ENCODE assay signal across 8 cellular contexts in genomic region chr1:26111530-26112406, GRCh38. TPM values are rescaled to one million over a fixed set of nuclear protein-coding genes. Genes with fewer than 3 reads are reported as not detected.
DNase-seq lines count a peak whose midpoint lies in the region; ATAC-seq and TF ChIP-seq lines count a peak whose summit lies in the region.

TSS of gene PDIK1L (plus strand) at chr1:26111824. CDS start at chr1:26114309, 2,485 bp downstream.

- H3K36me3 ChIP-seq in liver (ENCODE audit: control insufficient read depth in 4 of 4, insufficient read depth in 3 of 4, low read depth in 1 of 4, low read length in 3 of 4), result peaks cover 0 to 2% (median 0%) of the 10 kb centered on the region in 4 donors

- H3K9ac ChIP-seq in liver (ENCODE audit: low read depth in 1 of 2, low read length in 2 of 2), result peak within 1 kb of the TSS; percentile 87 to 95

- DNase-seq in C1 segment of cervical spinal cord (lab: John Stamatoyannopoulos, UW), result peak; percentile 56 to 96 (median 88)
- peak; percentile 87 for DNase-seq in NCI-H748 treated with DMSO at 0.1 percent for 48 hours (lab: John Stamatoyannopoulos, UW)
- DNase-seq in activated CD4-positive, alpha-beta T cell treated with anti-CD3 and anti-CD28 coated beads, Interleukin-2, amount 50 U/mL, for 24 hours (ENCODE audit: low read depth in 1 of 2, low spot score in 1 of 2), result peak; percentile 88
- peak; percentile 89 for DNase-seq in dedifferentiated amniotic fluid mesenchymal stem cell (ENCODE audit: extremely low spot score)
- peak; percentile 89 to 96 for DNase-seq in stimulated activated CD4-positive, alpha-beta T cell treated with anti-CD3 and anti-CD28 coated beads, Interleukin-2, amount 100 ng/mL, for 48 hours

- TF ChIP-seq RAD21 in liver (IDR thresholded peaks at IDR 0.05), result no peak

- no peaks in the 10 kb centered on the region for H3K9me3 ChIP-seq in liver (ENCODE audit: control insufficient read depth in 4 of 4, low read length in 3 of 4)

- ATAC-seq in GM19397 (IDR thresholded peaks at IDR 0.05; ENCODE audit: unreplicated experiment), result peak; percentile 71
- peak; percentile 59 for ATAC-seq in HG03565 (IDR thresholded peaks at IDR 0.05; ENCODE audit: unreplicated experiment)

- no peaks in the 10 kb centered on the region for H3K27me3 ChIP-seq in liver (ENCODE audit: control insufficient read depth in 4 of 4, insufficient read depth in 4 of 4, low read length in 3 of 4)

- no peak for TF ChIP-seq CTCF in liver (IDR thresholded peaks at IDR 0.05; ENCODE audit: low read depth, low read length, missing input control)

- H3K4me3 ChIP-seq in liver (ENCODE audit: low read depth in 1 of 3, low read length in 3 of 3), result peak within 1 kb of the TSS; percentile 97 to 100 (median 100)

- peaks cover 11 to 34% (median 32%) of the 10 kb centered on the region in 4 donors for H3K4me1 ChIP-seq in liver (ENCODE audit: control insufficient read depth in 4 of 4, insufficient read depth in 4 of 4, low read length in 3 of 4)

- H3K27ac ChIP-seq in liver (ENCODE audit: low read depth in 1 of 2, low read length in 2 of 2), result peak within 1 kb of the TSS; percentile 98 to 99

- WGBS in liver, result under 1% methylated on average over 96 of the region's 96 CpGs

TF ChIP-seq in liver, 16 proteins besides CTCF, POLR2A, EP300 and RAD21:
- TF ChIP-seq YY1 (IDR thresholded peaks at IDR 0.05) (peak; percentile 96), REST (IDR thresholded peaks at IDR 0.05) (no peak), NR2F2 (IDR thresholded peaks at IDR 0.05) (no peak), FOXA1 (IDR thresholded peaks at IDR 0.05) (peak; percentile 34)

RNA-seq across cellular contexts. Expression of gene PDIK1L, which starts in this region (rescaled TPM):
- 1 to 10 TPM; 6.4 to 9.2 TPM for total RNA-seq in liver
- polyA plus RNA-seq in liver, result 1 to 10 TPM; 3.2 TPM

Comparison
In these comparisons a context has a peak if more than half of its experiments do, and no peak if none do; other contexts are left out.
1. Peak in every context shown above with its lines: DNase-seq, ATAC-seq, H3K4me3 ChIP-seq and H3K27ac ChIP-seq.